ENCODE assay signal across 13 cellular contexts in genomic region chr12:42216737-42217136, GRCh38.
"Had no signal": no experiment of that assay in that cellular context is flagged by ENCODE, and none has a peak within 500 bp of the region (broad histone marks: within the 10 kb centered on the region; RNA-seq: fewer than 3 reads in every experiment).

No MANE protein-coding gene starts in this region.

- H3K27ac ChIP-seq: psoas muscle, sigmoid colon, upper lobe of right lung had no signal

- DNase-seq: activated CD4-positive, alpha-beta T cell treated with anti-CD3 and anti-CD28 coated beads for 48 hours; activated naive CD4-positive, alpha-beta T cell treated with anti-CD3 and anti-CD28 coated beads, Interleukin-2, amount 50 U/mL, for 16 hours; central memory CD4-positive, alpha-beta T cell; endodermal cell; erythroblast; hippocampal formation; left colon; psoas muscle; sigmoid colon; stimulated activated CD4-positive, alpha-beta T cell treated with anti-CD3 and anti-CD28 coated beads, Interleukin-2, amount 100 ng/mL, for 24 hours; stimulated activated naive CD4-positive, alpha-beta T cell; upper lobe of right lung had no signal

- H3K27ac Mint-ChIP-seq: activated T-helper 2 cell treated with anti-CD3 and anti-CD28 coated beads, Interferon-gamma antibody, Interleukin-2, Interleukin-4, amounts not matched to agents 10 μg/mL and 5 μg/mL and 100 μg/mL, durations not matched to agents 14 hours and 24 hours and 36 hours; endodermal cell had no signal

- H3K4me1 ChIP-seq: upper lobe of right lung had no signal

- H3K9me3 Mint-ChIP-seq: activated T-helper 2 cell treated with anti-CD3 and anti-CD28 coated beads, Interferon-gamma antibody, Interleukin-2, Interleukin-4, amounts not matched to agents 10 μg/mL and 5 μg/mL and 100 μg/mL, durations not matched to agents 14 hours and 24 hours and 36 hours; endodermal cell had no signal

- ATAC-seq: left colon, psoas muscle, upper lobe of right lung had no signal

- H3K4me3 Mint-ChIP-seq: endodermal cell had no signal

- H3K4me3 ChIP-seq: psoas muscle, sigmoid colon, upper lobe of right lung had no signal

- H3K9me3 ChIP-seq: psoas muscle, sigmoid colon, upper lobe of right lung had no signal

- H3K27me3 ChIP-seq: sigmoid colon, upper lobe of right lung had no signal

- H3K36me3 ChIP-seq: sigmoid colon, upper lobe of right lung had no signal
